In the genomic region with DNA sequence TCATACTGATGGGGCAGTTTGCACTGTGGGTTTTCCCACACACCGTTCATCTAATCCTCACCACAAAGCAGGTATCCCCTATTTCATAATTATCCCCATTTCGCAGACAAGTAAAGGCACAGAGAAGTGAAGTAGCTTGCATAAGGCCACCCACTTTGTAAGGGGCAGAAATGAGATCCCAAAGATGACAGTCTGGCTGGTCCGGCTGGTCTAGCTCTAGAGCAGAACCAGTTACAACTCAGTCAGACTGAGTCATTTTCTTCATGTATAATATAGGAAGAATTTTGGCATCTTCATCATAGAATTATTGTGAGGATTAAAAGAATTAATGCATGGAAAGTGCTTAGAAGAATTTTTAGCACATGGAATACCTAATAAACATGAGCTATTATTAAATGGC, we compare ENCODE assay signal across 9 cellular contexts. TPM values are rescaled to one million over a fixed set of nuclear protein-coding genes. Genes with fewer than 3 reads are reported as not detected.
"Had no signal": no experiment of that assay in that cellular context is flagged by ENCODE, and none has a peak within 500 bp of the region (broad histone marks: within the 10 kb centered on the region; RNA-seq: fewer than 3 reads in every experiment).

No MANE protein-coding gene starts in this region.

- DNase-seq: GM23248, GOT3, H7, HFFc6, IMR-90 had no signal

- H3K9ac ChIP-seq: GM23248 had no signal

- ATAC-seq: HCT116 had no signal

- H3K4me3 ChIP-seq: GM23248, HAP-1 had no signal

- H3K36me3 ChIP-seq: HAP-1 had no signal

- H2AFZ ChIP-seq: GM23248 had no signal

- H3K27ac ChIP-seq: GM23248 had no signal

- H3K9me3 ChIP-seq: HAP-1 had no signal

RNA-seq across cellular contexts. Expression of a gene that starts 10.6 kb away (rescaled TPM):
- total RNA-seq: GM23248, HFFc6, HT-29 had no signal

RNA-seq across cellular contexts. Expression of a gene that starts 52.6 kb away (rescaled TPM):
- total RNA-seq: GM23248, H4, H7, HFFc6, HT-29, IMR-90 had no signal
- polyA plus RNA-seq: GM23248, IMR-90 had no signal
